Comparison of ENCODE assay signal across 9 cellular contexts in genomic region chr9:109968332-109968657, GRCh38.
DNase-seq lines count a peak whose midpoint lies in the region; ATAC-seq lines count a peak whose summit lies in the region.
"Had no signal": no experiment of that assay in that cellular context is flagged by ENCODE, and none has a peak within 500 bp of the region (broad histone marks: within the 10 kb centered on the region; RNA-seq: fewer than 3 reads in every experiment).

No MANE protein-coding gene starts in this region.

- peaks cover 16% of the 10 kb centered on the region for H3K27me3 Mint-ChIP-seq in activated naive CD4-positive, alpha-beta T cell treated with anti-CD3 and anti-CD28 coated beads, Interleukin-2, amount 10 ng/mL, durations not matched to agents 7 days and 5 days
- H3K27me3 Mint-ChIP-seq in dendritic cell treated with granulocyte-macrophage colony-stimulating factor and Interleukin-4, amounts not matched to agents 40 ng/mL and 50 ng/mL, for 4 days, result peaks cover 7% of the 10 kb centered on the region

- ATAC-seq in HG03342 (IDR thresholded peaks at IDR 0.05; ENCODE audit: unreplicated experiment) (peak; percentile 26), HG02884 (IDR thresholded peaks at IDR 0.05; ENCODE audit: unreplicated experiment) (no peak), GM19328 (IDR thresholded peaks at IDR 0.05; ENCODE audit: unreplicated experiment) (no peak), GM19023 (IDR thresholded peaks at IDR 0.05; ENCODE audit: unreplicated experiment) (no peak)

- peaks cover 75% of the 10 kb centered on the region for H3K4me1 Mint-ChIP-seq in activated naive CD4-positive, alpha-beta T cell treated with anti-CD3 and anti-CD28 coated beads, Interleukin-2, amount 10 ng/mL, durations not matched to agents 7 days and 5 days
- peaks cover 68% of the 10 kb centered on the region for H3K4me1 Mint-ChIP-seq in dendritic cell treated with granulocyte-macrophage colony-stimulating factor and Interleukin-4, amounts not matched to agents 40 ng/mL and 50 ng/mL, for 4 days (ENCODE audit: low read depth)

- H3K4me3 Mint-ChIP-seq in activated naive CD4-positive, alpha-beta T cell treated with anti-CD3 and anti-CD28 coated beads, Interleukin-2, amount 10 ng/mL, durations not matched to agents 7 days and 5 days, result no peak overlapping the region
- H3K4me3 Mint-ChIP-seq in dendritic cell treated with granulocyte-macrophage colony-stimulating factor and Interleukin-4, amounts not matched to agents 40 ng/mL and 50 ng/mL, for 4 days, result no peak overlapping the region

- H3K9ac ChIP-seq in subcutaneous abdominal adipose tissue (ENCODE audit: low read length in 5 of 5), result no peak overlapping the region

- H3K36me3 ChIP-seq in subcutaneous abdominal adipose tissue (ENCODE audit: control insufficient read depth in 5 of 5, insufficient read depth in 5 of 5, low read length in 5 of 5), result peaks cover 3 to 14% (median 6%) of the 10 kb centered on the region in 5 donors

- peaks cover 8% of the 10 kb centered on the region for H3K36me3 Mint-ChIP-seq in activated naive CD4-positive, alpha-beta T cell treated with anti-CD3 and anti-CD28 coated beads, Interleukin-2, amount 10 ng/mL, durations not matched to agents 7 days and 5 days
- H3K36me3 Mint-ChIP-seq in dendritic cell treated with granulocyte-macrophage colony-stimulating factor and Interleukin-4, amounts not matched to agents 40 ng/mL and 50 ng/mL, for 4 days (ENCODE audit: low read depth), result no peaks in the 10 kb centered on the region

- peaks cover 3% of the 10 kb centered on the region for H3K9me3 Mint-ChIP-seq in activated naive CD4-positive, alpha-beta T cell treated with anti-CD3 and anti-CD28 coated beads, Interleukin-2, amount 10 ng/mL, durations not matched to agents 7 days and 5 days
- no peaks in the 10 kb centered on the region for H3K9me3 Mint-ChIP-seq in dendritic cell treated with granulocyte-macrophage colony-stimulating factor and Interleukin-4, amounts not matched to agents 40 ng/mL and 50 ng/mL, for 4 days

- peak; percentile 43 for DNase-seq in activated naive CD4-positive, alpha-beta T cell treated with anti-CD3 and anti-CD28 coated beads, Interleukin-2, amount 10 ng/mL, durations not matched to agents 7 days and 5 days
- DNase-seq in activated naive CD4-positive, alpha-beta T cell treated with anti-CD3 and anti-CD28 coated beads, Interleukin-2, amount 50 U/mL, for 16 hours, result no peak

- H3K27me3 ChIP-seq in subcutaneous abdominal adipose tissue (ENCODE audit: control insufficient read depth in 5 of 5, insufficient read depth in 4 of 5, low read length in 5 of 5), result no peaks in the 10 kb centered on the region

- peak overlapping the region; percentile 95 for H3K27ac Mint-ChIP-seq in activated naive CD4-positive, alpha-beta T cell treated with anti-CD3 and anti-CD28 coated beads, Interleukin-2, amount 10 ng/mL, durations not matched to agents 7 days and 5 days
- peak overlapping the region; percentile 86 for H3K27ac Mint-ChIP-seq in dendritic cell treated with granulocyte-macrophage colony-stimulating factor and Interleukin-4, amounts not matched to agents 40 ng/mL and 50 ng/mL, for 4 days

- no peak overlapping the region for H3K4me3 ChIP-seq in subcutaneous abdominal adipose tissue (ENCODE audit: low read depth in 1 of 5, low read length in 5 of 5)
- H3K4me3 ChIP-seq: smooth muscle cell had no signal

- H3K4me1 ChIP-seq in subcutaneous abdominal adipose tissue (ENCODE audit: control insufficient read depth in 5 of 5, insufficient read depth in 5 of 5, low read length in 5 of 5), result peaks cover 3 to 42% (median 29%) of the 10 kb centered on the region in 5 donors

- intact Hi-C loops in dendritic cell treated with granulocyte-macrophage colony-stimulating factor and Interleukin-4, amounts not matched to agents 40 ng/mL and 50 ng/mL, for 4 days (cut with micrococcal nuclease), result loop anchor here (5.0 kb wide), 1 partner anchor 41 kb away; no protein-coding TSS in a partner anchor

- CTCF ChIA-PET in activated naive CD4-positive, alpha-beta T cell treated with anti-CD3 and anti-CD28 coated beads, Interleukin-2, amount 10 ng/mL, durations not matched to agents 7 days and 5 days (lab: Charles Lee), result interaction anchor here (0.8 to 2.1 kb wide), 11 partner anchors 17 to 184 kb away, joined by 3 to 13 read pairs (median 4); no protein-coding TSS in a partner anchor

- H3K9me3 ChIP-seq in subcutaneous abdominal adipose tissue (ENCODE audit: control insufficient read depth in 5 of 5, low read length in 5 of 5), result no peaks in the 10 kb centered on the region

- peak overlapping the region; percentile 58 for H3K27ac ChIP-seq in subcutaneous abdominal adipose tissue (ENCODE audit: low read depth, low read length)
